In genomic region chr2:74001781-74002514, GRCh38 we compare ENCODE assay signal across 7 cellular contexts. TPM values are rescaled to one million over a fixed set of nuclear protein-coding genes. Genes with fewer than 3 reads are reported as not detected.
DNase-seq lines count a peak whose midpoint lies in the region; ATAC-seq and TF ChIP-seq lines count a peak whose summit lies in the region.

No MANE protein-coding gene starts in this region.

- no peak overlapping the region for H3K27ac ChIP-seq in SJCRH30

- H3K4me1 Mint-ChIP-seq in HFFc6 (ENCODE audit: low read depth): peaks cover 74% of the 10 kb centered on the region
- H3K4me1 Mint-ChIP-seq in glutamatergic neuron (ENCODE audit: low read depth, unreplicated experiment): peaks cover 71% of the 10 kb centered on the region
- H3K4me1 Mint-ChIP-seq in stimulated activated naive B cell treated with anti-CD40 and anti-IgM and Interleukin-4, amounts not matched to agents 10 μg/mL and 1 μg/mL and 100 μg/mL, for 72 hours: peaks cover 76 to 94% of the 10 kb centered on the region in 2 donors

- TF ChIP-seq CTCF in HFFc6 (IDR thresholded peaks at IDR 0.05) (no peak), glutamatergic neuron (IDR thresholded peaks at IDR 0.05; ENCODE audit: partially characterized antibody, unreplicated experiment) (no peak)

- peak overlapping the region; percentile 56 for H3K4me3 ChIP-seq in SJCRH30

- H3K27ac Mint-ChIP-seq in HFFc6: no peak overlapping the region
- H3K27ac Mint-ChIP-seq in glutamatergic neuron (ENCODE audit: unreplicated experiment): peak overlapping the region; percentile 87
- peak overlapping the region; percentile 93 for H3K27ac Mint-ChIP-seq in stimulated activated naive B cell treated with anti-CD40 and anti-IgM and Interleukin-4, amounts not matched to agents 10 μg/mL and 1 μg/mL and 100 μg/mL, for 72 hours

- peaks cover 7% of the 10 kb centered on the region; the same call in 1 of the 2 replicates for H3K36me3 ChIP-seq in SJCRH30

- H3K4me3 Mint-ChIP-seq in HFFc6: peak overlapping the region; percentile 61
- H3K4me3 Mint-ChIP-seq in glutamatergic neuron (ENCODE audit: unreplicated experiment): peak overlapping the region; percentile 78
- peak overlapping the region; percentile 82 to 85 for H3K4me3 Mint-ChIP-seq in stimulated activated naive B cell treated with anti-CD40 and anti-IgM and Interleukin-4, amounts not matched to agents 10 μg/mL and 1 μg/mL and 100 μg/mL, for 72 hours

- H3K9me3 Mint-ChIP-seq in HFFc6 (no peaks in the 10 kb centered on the region), glutamatergic neuron (ENCODE audit: unreplicated experiment) (peaks cover 31% of the 10 kb centered on the region)
- no peaks in the 10 kb centered on the region for H3K9me3 Mint-ChIP-seq in stimulated activated naive B cell treated with anti-CD40 and anti-IgM and Interleukin-4, amounts not matched to agents 10 μg/mL and 1 μg/mL and 100 μg/mL, for 72 hours

- H3K27me3 ChIP-seq in SJCRH30: no peaks in the 10 kb centered on the region

- H3K4me1 ChIP-seq in SJCRH30: peaks cover 19% of the 10 kb centered on the region

- H3K9me3 ChIP-seq in SJCRH30 (replicated peaks): no peaks in the 10 kb centered on the region

- peaks cover 6% of the 10 kb centered on the region; the same call in 1 of the 2 replicates for H3K36me3 Mint-ChIP-seq in HFFc6 (ENCODE audit: low read depth)
- no peaks in the 10 kb centered on the region for H3K36me3 Mint-ChIP-seq in glutamatergic neuron (ENCODE audit: unreplicated experiment)
- peaks cover 48 to 62% of the 10 kb centered on the region in 2 donors for H3K36me3 Mint-ChIP-seq in stimulated activated naive B cell treated with anti-CD40 and anti-IgM and Interleukin-4, amounts not matched to agents 10 μg/mL and 1 μg/mL and 100 μg/mL, for 72 hours

- DNase-seq in HFFc6 (no peak), SJCRH30 (no peak), glutamatergic neuron (no peak)
- peak; percentile 77 for DNase-seq in stimulated activated naive B cell treated with anti-CD40 and anti-IgM and Interleukin-4, amounts not matched to agents 10 μg/mL and 1 μg/mL and 100 μg/mL, for 72 hours
- DNase-seq in stimulated activated CD4-positive, alpha-beta T cell treated with anti-CD3 and anti-CD28 coated beads, Interleukin-2, amount 100 ng/mL, for 24 hours: no peak
- DNase-seq in activated effector memory CD4-positive, alpha-beta T cell treated with anti-CD3 and anti-CD28 coated beads, Interleukin-2, amount 50 U/mL, for 16 hours: no peak

- peaks cover 5% of the 10 kb centered on the region for H3K27me3 Mint-ChIP-seq in HFFc6 (ENCODE audit: insufficient read depth)
- H3K27me3 Mint-ChIP-seq in glutamatergic neuron (ENCODE audit: unreplicated experiment): peaks cover 18% of the 10 kb centered on the region
- H3K27me3 Mint-ChIP-seq in stimulated activated naive B cell treated with anti-CD40 and anti-IgM and Interleukin-4, amounts not matched to agents 10 μg/mL and 1 μg/mL and 100 μg/mL, for 72 hours: no peaks in the 10 kb centered on the region

- ATAC-seq in GM18867 (IDR thresholded peaks at IDR 0.05; ENCODE audit: unreplicated experiment): peak; percentile 39
- ATAC-seq in stimulated activated naive B cell treated with anti-CD40 and anti-IgM and Interleukin-4, amounts not matched to agents 10 μg/mL and 1 μg/mL and 100 μg/mL, for 72 hours (replicated peaks): peak; percentile 79 to 82

RNA-seq across cellular contexts. Expression of gene TET3, which starts 17.2 kb away (rescaled TPM):
- total RNA-seq in HFFc6 (2021; fragmentation: NEBNext Ultra II Directional; extraction: Animal tissue kit (Norgen Biotek cat#: 25700)): 1 to 10 TPM; 3.2 to 3.7 (median 3.4) TPM
- 13.6 and 16.3 TPM in 2 replicates for total RNA-seq in SJCRH30 (2014; rRNA removed; shearing (Covaris generic))
- 92.4 TPM for total RNA-seq in glutamatergic neuron (ENCODE audit: unreplicated experiment)
